ENCODE assay signal across 8 cellular contexts in genomic region chr6:55276745-55277627, GRCh38. TPM values are rescaled to one million over a fixed set of nuclear protein-coding genes. Genes with fewer than 3 reads are reported as not detected.
DNase-seq lines count a peak whose midpoint lies in the region; ATAC-seq and TF ChIP-seq lines count a peak whose summit lies in the region.
"Had no signal": no experiment of that assay in that cellular context is flagged by ENCODE, and none has a peak within 500 bp of the region (broad histone marks: within the 10 kb centered on the region; RNA-seq: fewer than 3 reads in every experiment).

No MANE protein-coding gene starts in this region.

- CTCF ChIA-PET in activated CD8-positive, alpha-beta T cell treated with anti-CD3 and anti-CD28 coated beads, Interleukin-2, amount 10 ng/mL, durations not matched to agents 7 days and 5 days (lab: Charles Lee): interaction anchor here (0.7 to 1.4 kb wide), 7 partner anchors 10 to 1315 kb away, joined by 3 to 6 read pairs (median 3); no protein-coding TSS in a partner anchor

- H3K27ac ChIP-seq in right cardiac atrium (ENCODE audit: low read length): no peak overlapping the region

- H3K36me3 Mint-ChIP-seq in activated CD8-positive, alpha-beta T cell treated with anti-CD3 and anti-CD28 coated beads, Interleukin-2, amount 10 ng/mL, durations not matched to agents 7 days and 5 days (ENCODE audit: low read depth): no peaks in the 10 kb centered on the region

- intact Hi-C loops in right cardiac atrium (cut with DNase I): loop anchor here in 2 of 4 donors (5.0 to 10.0 kb wide), 2 partner anchors 678 to 1015 kb away; no protein-coding TSS in a partner anchor

- H3K4me3 Mint-ChIP-seq in activated CD8-positive, alpha-beta T cell treated with anti-CD3 and anti-CD28 coated beads, Interleukin-2, amount 10 ng/mL, durations not matched to agents 7 days and 5 days: no peak overlapping the region

- ATAC-seq in HG02852 (IDR thresholded peaks at IDR 0.05; ENCODE audit: unreplicated experiment) (peak; percentile 67), right cardiac atrium (peak; percentile 74 to 83), GM21528 (IDR thresholded peaks at IDR 0.05; ENCODE audit: low FRiP score, unreplicated experiment) (no peak)
- ATAC-seq in activated CD8-positive, alpha-beta T cell treated with anti-CD3 and anti-CD28 coated beads, Interleukin-2, amount 10 ng/mL, durations not matched to agents 7 days and 5 days: no peak

- H3K4me3 ChIP-seq in right cardiac atrium (ENCODE audit: low read length): peak overlapping the region; percentile 18

- no peak overlapping the region for H3K27ac Mint-ChIP-seq in activated CD8-positive, alpha-beta T cell treated with anti-CD3 and anti-CD28 coated beads, Interleukin-2, amount 10 ng/mL, durations not matched to agents 7 days and 5 days

- no peaks in the 10 kb centered on the region for H3K27me3 ChIP-seq in right cardiac atrium (ENCODE audit: control insufficient read depth, insufficient read depth)

- H3K4me1 Mint-ChIP-seq in activated CD8-positive, alpha-beta T cell treated with anti-CD3 and anti-CD28 coated beads, Interleukin-2, amount 10 ng/mL, durations not matched to agents 7 days and 5 days (ENCODE audit: low read depth): no peaks in the 10 kb centered on the region

- WGBS in right cardiac atrium: 13% methylated on average over 15 of the region's 15 CpGs

- no peaks in the 10 kb centered on the region for H3K9me3 ChIP-seq in right cardiac atrium (ENCODE audit: control insufficient read depth, low read length)

- H3K4me1 ChIP-seq in right cardiac atrium (ENCODE audit: control insufficient read depth, insufficient read depth, low read length): peaks cover 1% of the 10 kb centered on the region

- peaks cover 3% of the 10 kb centered on the region for H3K9me3 Mint-ChIP-seq in activated CD8-positive, alpha-beta T cell treated with anti-CD3 and anti-CD28 coated beads, Interleukin-2, amount 10 ng/mL, durations not matched to agents 7 days and 5 days (ENCODE audit: insufficient read depth)

- peak; percentile 4 for DNase-seq in NCI-H2196 treated with DMSO at 0.1 percent for 48 hours (lab: John Stamatoyannopoulos, UW; ENCODE audit: unreplicated experiment)
- peak; percentile 21 for DNase-seq in activated CD8-positive, alpha-beta T cell treated with anti-CD3 and anti-CD28 coated beads, Interleukin-2, amount 10 ng/mL, durations not matched to agents 7 days and 5 days
- peak; percentile 44 to 56 (median 56) for DNase-seq in right cardiac atrium
- peak; percentile 32 for DNase-seq in smooth muscle cell of the brain vasculature (ENCODE audit: low read depth, low spot score)

- peak; percentile 62 for TF ChIP-seq CTCF in GM12872 (IDR thresholded peaks at IDR 0.05; ENCODE audit: insufficient read depth, low read depth, low read length)

- H3K27me3 Mint-ChIP-seq in activated CD8-positive, alpha-beta T cell treated with anti-CD3 and anti-CD28 coated beads, Interleukin-2, amount 10 ng/mL, durations not matched to agents 7 days and 5 days (ENCODE audit: low read depth): no peaks in the 10 kb centered on the region

- POLR2A ChIA-PET in activated CD8-positive, alpha-beta T cell treated with anti-CD3 and anti-CD28 coated beads, Interleukin-2, amount 10 ng/mL, durations not matched to agents 7 days and 5 days (lab: Charles Lee): interaction anchor here (0.6 kb wide), 1 partner anchor 750 kb away, joined by 3 read pairs; no protein-coding TSS in a partner anchor

RNA-seq across cellular contexts. Expression of gene GFRAL, which starts 50.3 kb away (rescaled TPM):
- not detected for total RNA-seq in activated CD8-positive, alpha-beta T cell treated with anti-CD3 and anti-CD28 coated beads, Interleukin-2, amount 10 ng/mL, durations not matched to agents 7 days and 5 days
- total RNA-seq in right cardiac atrium: not detected
- polyA plus RNA-seq in right cardiac atrium: not detected
- polyA plus RNA-seq: adipose tissue had no signal

Comparison
In these comparisons a context has a peak if more than half of its experiments do, and no peak if none do; other contexts are left out.
1. ATAC-seq: peak in HG02852 (single experiment) and right cardiac atrium (2 of 2); none in activated CD8-positive, alpha-beta T cell treated with anti-CD3 and anti-CD28 coated beads, Interleukin-2, amount 10 ng/mL, durations not matched to agents 7 days and 5 days (single experiment) and GM21528 (single experiment).
2. DNase-seq: peak in every context shown above with its lines; median percentile 56 in right cardiac atrium; 32 in smooth muscle cell of the brain vasculature; 21 in activated CD8-positive, alpha-beta T cell treated with anti-CD3 and anti-CD28 coated beads, Interleukin-2, amount 10 ng/mL, durations not matched to agents 7 days and 5 days; 4 in NCI-H2196 treated with DMSO at 0.1 percent for 48 hours.